ENCODE assay signal across 2 cellular contexts in the genomic region with DNA sequence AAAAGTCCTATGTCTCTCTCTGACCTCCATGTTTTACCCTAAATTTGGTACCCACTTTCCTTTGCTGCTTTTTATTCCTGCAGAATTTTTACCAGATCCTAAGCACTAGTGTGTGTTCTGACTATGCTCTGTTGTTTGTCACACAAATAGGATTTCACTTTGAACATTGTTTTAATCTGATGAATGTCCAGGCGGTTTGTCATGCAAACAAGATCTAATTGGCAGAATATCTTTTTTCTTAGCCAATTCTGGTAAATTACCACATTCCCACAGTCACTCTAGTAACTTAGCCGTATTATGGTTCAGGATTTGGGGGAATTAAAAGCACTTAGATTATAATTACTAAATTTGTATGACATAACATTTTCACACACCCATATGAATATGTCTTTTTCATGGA.
TF ChIP-seq lines count a peak whose summit lies in the region.

No MANE protein-coding gene starts in this region.

TF ChIP-seq in SK-N-SH, 30 proteins besides CTCF, POLR2A, EP300 and RAD21 (continued from another document):
- TF ChIP-seq, protein P1, sequence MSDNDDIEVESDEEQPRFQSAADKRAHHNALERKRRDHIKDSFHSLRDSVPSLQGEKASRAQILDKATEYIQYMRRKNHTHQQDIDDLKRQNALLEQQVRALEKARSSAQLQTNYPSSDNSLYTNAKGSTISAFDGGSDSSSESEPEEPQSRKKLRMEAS (IDR thresholded peaks at IDR 0.05; ENCODE audit: low read depth) = no peak
- TF ChIP-seq FOXJ3 (CRISPR knock-in tag; IDR thresholded peaks at IDR 0.05) = no peak
- TF ChIP-seq, protein P2, sequence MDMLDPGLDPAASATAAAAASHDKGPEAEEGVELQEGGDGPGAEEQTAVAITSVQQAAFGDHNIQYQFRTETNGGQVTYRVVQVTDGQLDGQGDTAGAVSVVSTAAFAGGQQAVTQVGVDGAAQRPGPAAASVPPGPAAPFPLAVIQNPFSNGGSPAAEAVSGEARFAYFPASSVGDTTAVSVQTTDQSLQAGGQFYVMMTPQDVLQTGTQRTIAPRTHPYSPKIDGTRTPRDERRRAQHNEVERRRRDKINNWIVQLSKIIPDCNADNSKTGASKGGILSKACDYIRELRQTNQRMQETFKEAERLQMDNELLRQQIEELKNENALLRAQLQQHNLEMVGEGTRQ (IDR thresholded peaks at IDR 0.05; ENCODE audit: borderline replicate concordance, low read depth, low read length) = no peak
- no peak for TF ChIP-seq PBX3 (IDR thresholded peaks at IDR 0.05)
- peak; percentile 68; the same call in 1 of the 2 replicates for TF ChIP-seq RCOR1 (IDR thresholded peaks at IDR 0.05; ENCODE audit: low read length)

TF ChIP-seq in SK-N-SH treated with all-trans-retinoic acid at 6 μM for 48 hours, 23 proteins besides CTCF, POLR2A, EP300 and RAD21:
- TF ChIP-seq POU6F1 (CRISPR knock-in tag; IDR thresholded peaks at IDR 0.05; ENCODE audit: borderline replicate concordance, low read depth) (no peak), SNAI2 (CRISPR knock-in tag; IDR thresholded peaks at IDR 0.05) (no peak), PPARA (CRISPR knock-in tag; IDR thresholded peaks at IDR 0.05; ENCODE audit: borderline replicate concordance) (no peak), TCF4 (CRISPR knock-in tag; IDR thresholded peaks at IDR 0.05; ENCODE audit: borderline replicate concordance) (no peak), ZC3H10 (CRISPR knock-in tag; IDR thresholded peaks at IDR 0.05) (no peak), ZNF70 (CRISPR knock-in tag; IDR thresholded peaks at IDR 0.05) (no peak), OSR1 (CRISPR knock-in tag; IDR thresholded peaks at IDR 0.05) (no peak), RARB (CRISPR knock-in tag; IDR thresholded peaks at IDR 0.05) (no peak), ZFP30 (CRISPR knock-in tag; IDR thresholded peaks at IDR 0.05) (no peak), ISL1 (CRISPR knock-in tag; IDR thresholded peaks at IDR 0.05) (no peak), ZFP3 (CRISPR knock-in tag; IDR thresholded peaks at IDR 0.05) (no peak), TSHZ2 (CRISPR knock-in tag; IDR thresholded peaks at IDR 0.05) (no peak), ZNF8 (CRISPR knock-in tag; IDR thresholded peaks at IDR 0.05) (no peak), BACH2 (CRISPR knock-in tag; IDR thresholded peaks at IDR 0.05; ENCODE audit: borderline replicate concordance) (no peak), ARNTL (CRISPR knock-in tag; IDR thresholded peaks at IDR 0.05; ENCODE audit: borderline replicate concordance, low read depth) (no peak), ESRRG (CRISPR knock-in tag; IDR thresholded peaks at IDR 0.05) (no peak)
- TF ChIP-seq, protein P3, sequence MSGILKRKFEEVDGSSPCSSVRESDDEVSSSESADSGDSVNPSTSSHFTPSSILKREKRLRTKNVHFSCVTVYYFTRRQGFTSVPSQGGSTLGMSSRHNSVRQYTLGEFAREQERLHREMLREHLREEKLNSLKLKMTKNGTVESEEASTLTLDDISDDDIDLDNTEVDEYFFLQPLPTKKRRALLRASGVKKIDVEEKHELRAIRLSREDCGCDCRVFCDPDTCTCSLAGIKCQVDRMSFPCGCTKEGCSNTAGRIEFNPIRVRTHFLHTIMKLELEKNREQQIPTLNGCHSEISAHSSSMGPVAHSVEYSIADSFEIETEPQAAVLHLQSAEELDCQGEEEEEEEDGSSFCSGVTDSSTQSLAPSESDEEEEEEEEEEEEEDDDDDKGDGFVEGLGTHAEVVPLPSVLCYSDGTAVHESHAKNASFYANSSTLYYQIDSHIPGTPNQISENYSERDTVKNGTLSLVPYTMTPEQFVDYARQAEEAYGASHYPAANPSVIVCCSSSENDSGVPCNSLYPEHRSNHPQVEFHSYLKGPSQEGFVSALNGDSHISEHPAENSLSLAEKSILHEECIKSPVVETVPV (CRISPR knock-in tag; IDR thresholded peaks at IDR 0.05) = no peak
- TF ChIP-seq, protein P4, sequence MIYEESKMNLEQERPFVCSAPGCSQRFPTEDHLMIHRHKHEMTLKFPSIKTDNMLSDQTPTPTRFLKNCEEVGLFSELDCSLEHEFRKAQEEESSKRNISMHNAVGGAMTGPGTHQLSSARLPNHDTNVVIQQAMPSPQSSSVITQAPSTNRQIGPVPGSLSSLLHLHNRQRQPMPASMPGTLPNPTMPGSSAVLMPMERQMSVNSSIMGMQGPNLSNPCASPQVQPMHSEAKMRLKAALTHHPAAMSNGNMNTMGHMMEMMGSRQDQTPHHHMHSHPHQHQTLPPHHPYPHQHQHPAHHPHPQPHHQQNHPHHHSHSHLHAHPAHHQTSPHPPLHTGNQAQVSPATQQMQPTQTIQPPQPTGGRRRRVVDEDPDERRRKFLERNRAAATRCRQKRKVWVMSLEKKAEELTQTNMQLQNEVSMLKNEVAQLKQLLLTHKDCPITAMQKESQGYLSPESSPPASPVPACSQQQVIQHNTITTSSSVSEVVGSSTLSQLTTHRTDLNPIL (CRISPR knock-in tag; IDR thresholded peaks at IDR 0.05; ENCODE audit: low read depth) = no peak
- TF ChIP-seq, protein P5, sequence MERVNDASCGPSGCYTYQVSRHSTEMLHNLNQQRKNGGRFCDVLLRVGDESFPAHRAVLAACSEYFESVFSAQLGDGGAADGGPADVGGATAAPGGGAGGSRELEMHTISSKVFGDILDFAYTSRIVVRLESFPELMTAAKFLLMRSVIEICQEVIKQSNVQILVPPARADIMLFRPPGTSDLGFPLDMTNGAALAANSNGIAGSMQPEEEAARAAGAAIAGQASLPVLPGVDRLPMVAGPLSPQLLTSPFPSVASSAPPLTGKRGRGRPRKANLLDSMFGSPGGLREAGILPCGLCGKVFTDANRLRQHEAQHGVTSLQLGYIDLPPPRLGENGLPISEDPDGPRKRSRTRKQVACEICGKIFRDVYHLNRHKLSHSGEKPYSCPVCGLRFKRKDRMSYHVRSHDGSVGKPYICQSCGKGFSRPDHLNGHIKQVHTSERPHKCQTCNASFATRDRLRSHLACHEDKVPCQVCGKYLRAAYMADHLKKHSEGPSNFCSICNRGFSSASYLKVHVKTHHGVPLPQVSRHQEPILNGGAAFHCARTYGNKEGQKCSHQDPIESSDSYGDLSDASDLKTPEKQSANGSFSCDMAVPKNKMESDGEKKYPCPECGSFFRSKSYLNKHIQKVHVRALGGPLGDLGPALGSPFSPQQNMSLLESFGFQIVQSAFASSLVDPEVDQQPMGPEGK (CRISPR knock-in tag; IDR thresholded peaks at IDR 0.05; ENCODE audit: borderline replicate concordance) = no peak
TF ChIP-seq in SK-N-SH treated with all-trans-retinoic acid at 6 μM for 48 hours: peak in this region for 0.
